8 cellular contexts compared by ENCODE assay signal in genomic region chr1:3796215-3797193, GRCh38. TPM values are rescaled to one million over a fixed set of nuclear protein-coding genes. Genes with fewer than 3 reads are reported as not detected.
DNase-seq lines count a peak whose midpoint lies in the region; ATAC-seq and TF ChIP-seq lines count a peak whose summit lies in the region.

TSS of gene LRRC47 (minus strand) at chr1:3796498. CDS start at chr1:3796476, 22 bp downstream.

- H3K4me3 Mint-ChIP-seq in HFFc6 (peak within 1 kb of the TSS; percentile 98), glutamatergic neuron (ENCODE audit: unreplicated experiment) (peak within 1 kb of the TSS; percentile 96), osteocyte (ENCODE audit: unreplicated experiment) (peak within 1 kb of the TSS; percentile 93)
- peak within 1 kb of the TSS; percentile 95 for H3K4me3 Mint-ChIP-seq in activated naive CD8-positive, alpha-beta T cell treated with anti-CD3 and anti-CD28 coated beads for 36 hours

- H3K9me3 Mint-ChIP-seq in HFFc6 (no peaks in the 10 kb centered on the region), glutamatergic neuron (ENCODE audit: unreplicated experiment) (peaks cover 23% of the 10 kb centered on the region), osteocyte (ENCODE audit: unreplicated experiment) (no peaks in the 10 kb centered on the region)
- H3K9me3 Mint-ChIP-seq in activated naive CD8-positive, alpha-beta T cell treated with anti-CD3 and anti-CD28 coated beads for 36 hours: no peaks in the 10 kb centered on the region

- no peaks in the 10 kb centered on the region for H3K9me2 ChIP-seq in SU-DHL-6 (replicated peaks; ENCODE audit: insufficient read depth, low read length)

- H3K27me3 Mint-ChIP-seq in HFFc6 (ENCODE audit: insufficient read depth) (peaks cover 11% of the 10 kb centered on the region), glutamatergic neuron (ENCODE audit: unreplicated experiment) (peaks cover 19% of the 10 kb centered on the region), osteocyte (ENCODE audit: unreplicated experiment) (peaks cover 5% of the 10 kb centered on the region)
- H3K27me3 Mint-ChIP-seq in activated naive CD8-positive, alpha-beta T cell treated with anti-CD3 and anti-CD28 coated beads for 36 hours: peaks cover 13% of the 10 kb centered on the region

- H3K36me3 Mint-ChIP-seq in HFFc6 (ENCODE audit: low read depth): peaks cover 8% of the 10 kb centered on the region
- H3K36me3 Mint-ChIP-seq in activated naive CD8-positive, alpha-beta T cell treated with anti-CD3 and anti-CD28 coated beads for 36 hours: peaks cover 13% of the 10 kb centered on the region
- peaks cover 4% of the 10 kb centered on the region for H3K36me3 Mint-ChIP-seq in glutamatergic neuron (ENCODE audit: unreplicated experiment)
- no peaks in the 10 kb centered on the region for H3K36me3 Mint-ChIP-seq in osteocyte (ENCODE audit: unreplicated experiment)

- H3K4me1 Mint-ChIP-seq in HFFc6 (ENCODE audit: low read depth) (peaks cover 30% of the 10 kb centered on the region), glutamatergic neuron (ENCODE audit: low read depth, unreplicated experiment) (peaks cover 36% of the 10 kb centered on the region), osteocyte (ENCODE audit: unreplicated experiment) (peaks cover 33% of the 10 kb centered on the region)
- H3K4me1 Mint-ChIP-seq in activated naive CD8-positive, alpha-beta T cell treated with anti-CD3 and anti-CD28 coated beads for 36 hours: peaks cover 36% of the 10 kb centered on the region

- H3K27ac Mint-ChIP-seq in HFFc6 (peak within 1 kb of the TSS; percentile 92), glutamatergic neuron (ENCODE audit: unreplicated experiment) (peak within 1 kb of the TSS; percentile 94), osteocyte (ENCODE audit: unreplicated experiment) (peak within 1 kb of the TSS; percentile 92)
- H3K27ac Mint-ChIP-seq in activated naive CD8-positive, alpha-beta T cell treated with anti-CD3 and anti-CD28 coated beads for 36 hours: peak within 1 kb of the TSS; percentile 89

- H3K79me2 ChIP-seq in SU-DHL-6 (ENCODE audit: insufficient read depth, low read length): peaks cover 15% of the 10 kb centered on the region; the same call in 1 of the 2 replicates

- TF ChIP-seq CTCF in HFFc6 (IDR thresholded peaks at IDR 0.05): no peak
- no peak for TF ChIP-seq CTCF in SU-DHL-6 (IDR thresholded peaks at IDR 0.05; ENCODE audit: insufficient read depth, low read length, poor library complexity, severe bottlenecking)
- TF ChIP-seq CTCF in glutamatergic neuron (IDR thresholded peaks at IDR 0.05; ENCODE audit: partially characterized antibody, unreplicated experiment): no peak
- no peak for TF ChIP-seq CTCF in osteocyte (IDR thresholded peaks at IDR 0.05)
- no peak for TF ChIP-seq CTCF in thoracic aorta (IDR thresholded peaks at IDR 0.05)

- no peaks in the 10 kb centered on the region for H3F3A ChIP-seq in SU-DHL-6 (ENCODE audit: insufficient read depth)

- DNase-seq in HFFc6: peak; percentile 87
- DNase-seq in NAMALWA (ENCODE audit: low spot score): peak; percentile 97
- DNase-seq in activated naive CD8-positive, alpha-beta T cell treated with anti-CD3 and anti-CD28 coated beads for 36 hours: peak; percentile 95
- DNase-seq in glutamatergic neuron: peak; percentile 92
- peak; percentile 94 for DNase-seq in osteocyte (ENCODE audit: extremely low spot score, unreplicated experiment)
- DNase-seq in thoracic aorta (ENCODE audit: low spot score): peak; percentile 74

- peak within 1 kb of the TSS; percentile 62 for H3K9ac ChIP-seq in SU-DHL-6 (ENCODE audit: low read length)

- H4K20me1 ChIP-seq in SU-DHL-6 (ENCODE audit: low read depth, low read length): no peaks in the 10 kb centered on the region

- no peaks in the 10 kb centered on the region for H3K27me3 ChIP-seq in SU-DHL-6 (ENCODE audit: low read length)
- no peaks in the 10 kb centered on the region for H3K27me3 ChIP-seq in thoracic aorta (replicated peaks; ENCODE audit: insufficient read depth)

- H3K36me3 ChIP-seq in SU-DHL-6 (ENCODE audit: low read length) (no peaks in the 10 kb centered on the region), thoracic aorta (no peaks in the 10 kb centered on the region)

- H3K4me3 ChIP-seq in GM08714 (ENCODE audit: low read length) (peak within 1 kb of the TSS; percentile 93), SU-DHL-6 (ENCODE audit: insufficient read depth, low read length, poor library complexity, severe bottlenecking) (peak within 1 kb of the TSS; percentile 76), thoracic aorta (peak within 1 kb of the TSS; percentile 91)

- peak within 1 kb of the TSS; percentile 61 for H2AFZ ChIP-seq in SU-DHL-6 (ENCODE audit: low read depth, low read length, severe bottlenecking)

- peak within 1 kb of the TSS; percentile 58 for H3K4me2 ChIP-seq in SU-DHL-6 (ENCODE audit: low read depth, low read length, poor library complexity, severe bottlenecking)

- H3K4me1 ChIP-seq in thoracic aorta (ENCODE audit: control insufficient read depth in 1 of 2, low read depth in 2 of 2): peaks cover 19 to 39% of the 10 kb centered on the region in 2 donors

- H3K27ac ChIP-seq in SU-DHL-6 (ENCODE audit: low read depth, low read length): no peak within 1 kb of the TSS
- peak within 1 kb of the TSS; percentile 52 to 65 for H3K27ac ChIP-seq in thoracic aorta

- H3K9me3 ChIP-seq in SU-DHL-6 (ENCODE audit: insufficient read depth, low read length) (no peaks in the 10 kb centered on the region), thoracic aorta (no peaks in the 10 kb centered on the region)

- peak; percentile 81 for ATAC-seq in thoracic aorta (ENCODE audit: insufficient number of reproducible peaks, low FRiP score, low read depth)

RNA-seq across cellular contexts. Expression of gene LRRC47, which starts in this region (rescaled TPM):
- 10 to 100 TPM; 39.1 to 51.0 (median 45.2) TPM for total RNA-seq in HFFc6 (2021; fragmentation: NEBNext Ultra II Directional; extraction: Animal tissue kit (Norgen Biotek cat#: 25700))
- total RNA-seq in activated naive CD8-positive, alpha-beta T cell treated with anti-CD3 and anti-CD28 coated beads for 36 hours: 10 to 100 TPM; 47.5 to 57.5 TPM
- total RNA-seq in glutamatergic neuron (ENCODE audit: unreplicated experiment): 79.7 TPM
- 52.3 and 59.5 TPM in 2 replicates for total RNA-seq in osteocyte
- 10 to 100 TPM; 36.0 to 38.2 TPM for total RNA-seq in thoracic aorta
